ENCODE assay signal across 14 cellular contexts in the genomic region with DNA sequence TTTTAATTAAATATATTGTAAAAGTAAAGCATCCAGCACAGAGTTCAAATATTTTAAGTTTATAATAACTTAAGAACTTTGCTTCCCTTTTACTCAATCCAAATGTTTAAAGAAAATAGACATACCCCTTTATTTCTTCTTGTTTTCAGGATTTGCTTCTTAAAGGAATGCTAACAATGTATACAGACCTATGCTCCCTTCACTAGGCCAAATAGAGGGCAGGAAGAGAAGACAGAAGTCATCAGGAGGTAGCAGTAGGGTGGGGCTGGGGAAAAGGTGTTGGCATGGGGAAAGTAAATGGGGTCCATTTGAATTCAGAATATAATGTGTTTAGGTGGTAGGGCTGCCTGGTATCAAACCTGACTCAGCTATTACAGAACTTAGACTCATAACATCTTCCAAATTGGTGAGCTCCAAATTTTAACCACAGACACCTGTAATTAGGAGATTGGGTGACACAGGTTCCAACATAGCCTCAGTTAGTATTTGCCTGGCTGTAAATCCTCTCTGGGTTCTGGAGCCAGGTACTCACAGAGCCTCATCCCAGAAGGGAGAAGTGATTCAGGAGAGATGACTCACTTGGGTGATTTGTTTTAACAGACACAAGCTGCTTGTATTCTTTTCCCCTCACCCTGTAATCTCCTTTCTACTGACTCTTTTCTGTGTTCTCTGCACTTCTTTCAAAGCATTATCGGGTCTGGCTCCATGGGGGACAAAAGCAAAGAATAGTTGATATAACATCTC.
A peak's percentile ranks its signal among the peaks of the same experiment; 100 is the strongest.
DNase-seq lines count a peak whose midpoint lies in the region; ATAC-seq, FAIRE-seq and TF ChIP-seq lines count a peak whose summit lies in the region.
"Had no signal": no experiment of that assay in that cellular context is flagged by ENCODE, and none has a peak within 500 bp of the region (broad histone marks: within the 10 kb centered on the region; RNA-seq: fewer than 3 reads in every experiment).

No MANE protein-coding gene starts in this region.

- peak overlapping the region; percentile 20 for H3K27ac Mint-ChIP-seq in Calu3 (ENCODE audit: unreplicated experiment)

- CTCF ChIA-PET in Calu3 (lab: Charles Lee) = interaction anchor here (0.5 to 0.9 kb wide), 4 partner anchors 9 to 555 kb away, joined by 3 to 4 read pairs (median 3); no protein-coding TSS in a partner anchor

- no peaks in the 10 kb centered on the region for H3K27me3 ChIP-seq in kidney epithelial cell (ENCODE audit: control insufficient read depth, insufficient read depth, low read length)

- in situ Hi-C loops in astrocyte of the cerebellum (cut with HindIII; ENCODE audit: low sequenced_read_pairs) = no loop called here

- no peaks in the 10 kb centered on the region for H3K36me3 ChIP-seq in kidney epithelial cell (ENCODE audit: control insufficient read depth, insufficient read depth, low read length)
- H3K36me3 ChIP-seq: WERI-Rb-1 had no signal

- DNase-seq in Calu3 (no peak), HTR-8/SVneo (ENCODE audit: insufficient read length, low spot score) (peak; percentile 14), astrocyte of the cerebellum (ENCODE audit: low read depth) (peak; percentile 19), kidney epithelial cell (ENCODE audit: low read depth) (peak; percentile 64), AML-193 (lab: John Stamatoyannopoulos, UW) (no peak), cerebellar nuclear complex (lab: John Stamatoyannopoulos, UW) (no peak)
- DNase-seq: activated naive CD8-positive, alpha-beta T cell treated with anti-CD3 and anti-CD28 coated beads, Interleukin-2, amount 10 ng/mL, durations not matched to agents 7 days and 5 days; DMS 273 treated with DMSO at 0.1 percent for 48 hours; left cardiac atrium; NCI-H2029; stimulated activated CD4-positive, alpha-beta T cell treated with anti-CD3 and anti-CD28 coated beads, Interleukin-4, amount 100 ng/mL, for 24 hours; WERI-Rb-1 had no signal

- peaks cover 9% of the 10 kb centered on the region for H3K9me3 Mint-ChIP-seq in Calu3 (ENCODE audit: low read depth, unreplicated experiment)

- ATAC-seq in GM21786 (IDR thresholded peaks at IDR 0.05; ENCODE audit: unreplicated experiment) = no peak
- no peak for ATAC-seq in HG03135 (IDR thresholded peaks at IDR 0.05; ENCODE audit: unreplicated experiment)

- peaks cover 14% of the 10 kb centered on the region for H3K4me1 Mint-ChIP-seq in Calu3 (ENCODE audit: low read depth, unreplicated experiment)

- TF ChIP-seq CTCF in Calu3 (IDR thresholded peaks at IDR 0.05; ENCODE audit: unreplicated experiment) (no peak), astrocyte of the cerebellum (IDR thresholded peaks at IDR 0.05; ENCODE audit: low read depth, low read length, missing control alignments) (no peak), kidney epithelial cell (IDR thresholded peaks at IDR 0.05; ENCODE audit: insufficient read depth, low read length, poor library complexity, severe bottlenecking) (no peak)

- H3K4me3 Mint-ChIP-seq in Calu3 (ENCODE audit: low read depth, unreplicated experiment) = no peak overlapping the region
- H3K4me3 Mint-ChIP-seq: activated naive CD8-positive, alpha-beta T cell treated with anti-CD3 and anti-CD28 coated beads, Interleukin-2, amount 10 ng/mL, durations not matched to agents 7 days and 5 days had no signal

- no peaks in the 10 kb centered on the region for H3K36me3 Mint-ChIP-seq in Calu3 (ENCODE audit: insufficient read depth, unreplicated experiment)

- FAIRE-seq in HTR-8/SVneo (lab: Jason Lieb, UNC) = no peak

- H3K4me3 ChIP-seq in astrocyte of the cerebellum (ENCODE audit: low read depth, low read length) (no peak overlapping the region), kidney epithelial cell (ENCODE audit: low read depth, low read length) (no peak overlapping the region)

- no TSS peak for BruUV-seq in Calu3 (replicated peaks; lab: Mats Ljungman, UMichigan)

- H3K27me3 Mint-ChIP-seq in Calu3 (ENCODE audit: unreplicated experiment) = no peaks in the 10 kb centered on the region
- H3K27me3 Mint-ChIP-seq: activated naive CD8-positive, alpha-beta T cell treated with anti-CD3 and anti-CD28 coated beads, Interleukin-2, amount 10 ng/mL, durations not matched to agents 7 days and 5 days had no signal

- intact Hi-C loops in Calu3 (cut with micrococcal nuclease; ENCODE audit: unreplicated experiment) = no loop called here

Comparison
In these comparisons a context has a peak if more than half of its experiments do, and no peak if none do; other contexts are left out.
1. DNase-seq: peak in HTR-8/SVneo (single experiment), astrocyte of the cerebellum (single experiment) and kidney epithelial cell (single experiment); none in Calu3 (single experiment), AML-193 (0 of 2) and cerebellar nuclear complex (0 of 2).